1 cellular context compared by ENCODE assay signal in genomic region chr16:85145734-85146531, GRCh38.
TF ChIP-seq lines count a peak whose summit lies in the region.

No MANE protein-coding gene starts in this region.

TF ChIP-seq in HepG2, 621 proteins besides CTCF, POLR2A, EP300 and RAD21 (continued from another document):
- TF ChIP-seq THAP9 (CRISPR knock-in tag; IDR thresholded peaks at IDR 0.05; ENCODE audit: borderline replicate concordance) (no peak), ZNF136 (CRISPR knock-in tag; IDR thresholded peaks at IDR 0.05; ENCODE audit: low read depth) (no peak), MXD4 (CRISPR knock-in tag; IDR thresholded peaks at IDR 0.05) (no peak), ZNF883 (CRISPR knock-in tag; IDR thresholded peaks at IDR 0.05; ENCODE audit: not compliant biosample characterization) (peak; percentile 11), ATF6 (CRISPR knock-in tag; conservative IDR thresholded peaks at IDR 0.05) (no peak), ZNF577 (CRISPR knock-in tag; IDR thresholded peaks at IDR 0.05; ENCODE audit: borderline replicate concordance, low read depth) (no peak), ZNF773 (CRISPR knock-in tag; IDR thresholded peaks at IDR 0.05; ENCODE audit: borderline replicate concordance) (no peak), ZSCAN20 (CRISPR knock-in tag; IDR thresholded peaks at IDR 0.05; ENCODE audit: borderline replicate concordance) (no peak), ZNF772 (CRISPR knock-in tag; IDR thresholded peaks at IDR 0.05) (0 out of 2 replicates have a peak, but pooled peaks have one; percentile 25), FOSL2 (CRISPR knock-in tag; IDR thresholded peaks at IDR 0.05) (no peak), ZNF629 (CRISPR knock-in tag; conservative IDR thresholded peaks at IDR 0.05) (peak; percentile 81), ZNF251 (CRISPR knock-in tag; IDR thresholded peaks at IDR 0.05) (no peak)
